ENCODE assay signal across 1 cellular context in genomic region chr19:34926361-34926684, GRCh38.
TF ChIP-seq lines count a peak whose summit lies in the region.

No MANE protein-coding gene starts in this region.

TF ChIP-seq in endothelial cell of umbilical vein, 7 proteins besides CTCF, POLR2A, EP300 and RAD21:
- TF ChIP-seq FOS (IDR thresholded peaks at IDR 0.05; ENCODE audit: borderline replicate concordance, insufficient read depth, low read length) = no peak
- no peak for TF ChIP-seq JUN (IDR thresholded peaks at IDR 0.05; ENCODE audit: borderline replicate concordance, insufficient read depth, insufficient read length, low read depth)
- no peak for TF ChIP-seq MYC (IDR thresholded peaks at IDR 0.05; ENCODE audit: low read depth, low read length)
- TF ChIP-seq MAX (IDR thresholded peaks at IDR 0.05; ENCODE audit: insufficient read depth, insufficient read length) = no peak
- no peak for TF ChIP-seq POLR2AphosphoS5 (IDR thresholded peaks at IDR 0.05; ENCODE audit: insufficient read depth, low read depth, low read length)
- no peak for TF ChIP-seq GATA2 (IDR thresholded peaks at IDR 0.05; ENCODE audit: insufficient read depth, insufficient read length, low read depth, low read length)
- TF ChIP-seq EZH2 (IDR thresholded peaks at IDR 0.05; ENCODE audit: borderline replicate concordance, low read depth, low read length, severe bottlenecking) = no peak
